In genomic region chr3:39289107-39289506, GRCh38 we compare ENCODE assay signal across 13 cellular contexts. TPM values are rescaled to one million over a fixed set of nuclear protein-coding genes. Genes with fewer than 3 reads are reported as not detected.
A peak's percentile ranks its signal among the peaks of the same experiment; 100 is the strongest.
DNase-seq lines count a peak whose midpoint lies in the region; ATAC-seq lines count a peak whose summit lies in the region.
"Had no signal": no experiment of that assay in that cellular context is flagged by ENCODE, and none has a peak within 500 bp of the region (broad histone marks: within the 10 kb centered on the region; RNA-seq: fewer than 3 reads in every experiment).

No MANE protein-coding gene starts in this region.

- H3K4me1 Mint-ChIP-seq in IgD-negative memory B cell = peaks cover 12 to 22% (median 21%) of the 10 kb centered on the region in 3 donors
- peaks cover 70% of the 10 kb centered on the region for H3K4me1 Mint-ChIP-seq in activated T-helper 1 cell treated with anti-CD3 and anti-CD28 coated beads, Interleukin-12 subunit alpha, Interleukin-12 subunit beta, Interleukin-2, Interleukin-4 antibody, amounts not matched to agents 30 ng/mL and 10 ng/mL and 1 ng/mL, durations not matched to agents 14 hours and 24 hours and 36 hours (ENCODE audit: low read depth)
- H3K4me1 Mint-ChIP-seq in natural killer cell treated with Interleukin-12 subunit alpha and Interleukin-12 subunit beta and Interleukin-15 and Interleukin-18, amount 100 ng/mL, for 72 hours (ENCODE audit: low read depth in 2 of 2) = peaks cover 38% of the 10 kb centered on the region in 2 donors

- H3K27ac Mint-ChIP-seq in IgD-negative memory B cell = peak overlapping the region in 2 of 3 donors; percentile 1 to 67
- peak overlapping the region; percentile 31 for H3K27ac Mint-ChIP-seq in activated T-helper 1 cell treated with anti-CD3 and anti-CD28 coated beads, Interleukin-12 subunit alpha, Interleukin-12 subunit beta, Interleukin-2, Interleukin-4 antibody, amounts not matched to agents 30 ng/mL and 10 ng/mL and 1 ng/mL, durations not matched to agents 14 hours and 24 hours and 36 hours
- peak overlapping the region; percentile 53 to 71 for H3K27ac Mint-ChIP-seq in natural killer cell treated with Interleukin-12 subunit alpha and Interleukin-12 subunit beta and Interleukin-15 and Interleukin-18, amount 100 ng/mL, for 72 hours

- no peak overlapping the region for H3K4me3 ChIP-seq in BLaER1
- H3K4me3 ChIP-seq: A549, MG63, PC-9 had no signal

- intact Hi-C loops in activated T-helper 1 cell treated with anti-CD3 and anti-CD28 coated beads, Interleukin-12 subunit alpha, Interleukin-12 subunit beta, Interleukin-2, Interleukin-4 antibody, amounts not matched to agents 30 ng/mL and 10 ng/mL and 1 ng/mL, durations not matched to agents 14 hours and 24 hours and 36 hours (cut with micrococcal nuclease) = no loop called here

- no peak for DNase-seq in activated T-helper 1 cell treated with anti-CD3 and anti-CD28 coated beads, Interleukin-12 subunit alpha, Interleukin-12 subunit beta, Interleukin-2, Interleukin-4 antibody, amounts not matched to agents 30 ng/mL and 10 ng/mL and 1 ng/mL, durations not matched to agents 14 hours and 24 hours and 36 hours (ENCODE audit: low spot score)
- DNase-seq in natural killer cell treated with Interleukin-12 subunit alpha and Interleukin-12 subunit beta and Interleukin-15 and Interleukin-18, amount 100 ng/mL, for 72 hours (ENCODE audit: low spot score) = no peak
- DNase-seq in stimulated activated naive CD4-positive, alpha-beta T cell (lab: John Stamatoyannopoulos, UW) = no peak
- no peak for DNase-seq in nucleus accumbens (lab: John Stamatoyannopoulos, UW)

- H3K27me3 Mint-ChIP-seq in IgD-negative memory B cell = peaks cover 1% of the 10 kb centered on the region
- peaks cover 3% of the 10 kb centered on the region for H3K27me3 Mint-ChIP-seq in activated T-helper 1 cell treated with anti-CD3 and anti-CD28 coated beads, Interleukin-12 subunit alpha, Interleukin-12 subunit beta, Interleukin-2, Interleukin-4 antibody, amounts not matched to agents 30 ng/mL and 10 ng/mL and 1 ng/mL, durations not matched to agents 14 hours and 24 hours and 36 hours (ENCODE audit: insufficient read depth)
- no peaks in the 10 kb centered on the region for H3K27me3 Mint-ChIP-seq in natural killer cell treated with Interleukin-12 subunit alpha and Interleukin-12 subunit beta and Interleukin-15 and Interleukin-18, amount 100 ng/mL, for 72 hours

- H3K27ac ChIP-seq in BLaER1 = peak overlapping the region; percentile 49; the same call in 1 of the 2 replicates
- H3K27ac ChIP-seq: A549, C4-2B, PC-9 had no signal

- H3K27me3 ChIP-seq in BLaER1 = no peaks in the 10 kb centered on the region
- H3K27me3 ChIP-seq: MG63 had no signal

- peak overlapping the region; percentile 75 for H3K4me2 ChIP-seq in BLaER1
- H3K4me2 ChIP-seq: A549, PC-9 had no signal

- H4K20me1 ChIP-seq in BLaER1 = no peaks in the 10 kb centered on the region

- no peaks in the 10 kb centered on the region for H3K36me3 Mint-ChIP-seq in IgD-negative memory B cell
- no peaks in the 10 kb centered on the region for H3K36me3 Mint-ChIP-seq in activated T-helper 1 cell treated with anti-CD3 and anti-CD28 coated beads, Interleukin-12 subunit alpha, Interleukin-12 subunit beta, Interleukin-2, Interleukin-4 antibody, amounts not matched to agents 30 ng/mL and 10 ng/mL and 1 ng/mL, durations not matched to agents 14 hours and 24 hours and 36 hours (ENCODE audit: low read depth)
- H3K36me3 Mint-ChIP-seq in natural killer cell treated with Interleukin-12 subunit alpha and Interleukin-12 subunit beta and Interleukin-15 and Interleukin-18, amount 100 ng/mL, for 72 hours = no peaks in the 10 kb centered on the region

- no peaks in the 10 kb centered on the region for H3K9me3 Mint-ChIP-seq in IgD-negative memory B cell
- H3K9me3 Mint-ChIP-seq in activated T-helper 1 cell treated with anti-CD3 and anti-CD28 coated beads, Interleukin-12 subunit alpha, Interleukin-12 subunit beta, Interleukin-2, Interleukin-4 antibody, amounts not matched to agents 30 ng/mL and 10 ng/mL and 1 ng/mL, durations not matched to agents 14 hours and 24 hours and 36 hours = no peaks in the 10 kb centered on the region
- H3K9me3 Mint-ChIP-seq in natural killer cell treated with Interleukin-12 subunit alpha and Interleukin-12 subunit beta and Interleukin-15 and Interleukin-18, amount 100 ng/mL, for 72 hours = no peaks in the 10 kb centered on the region

- peak overlapping the region in 2 of 4 donors; percentile 54 to 78 for H3K4me3 Mint-ChIP-seq in IgD-negative memory B cell
- no peak overlapping the region for H3K4me3 Mint-ChIP-seq in activated T-helper 1 cell treated with anti-CD3 and anti-CD28 coated beads, Interleukin-12 subunit alpha, Interleukin-12 subunit beta, Interleukin-2, Interleukin-4 antibody, amounts not matched to agents 30 ng/mL and 10 ng/mL and 1 ng/mL, durations not matched to agents 14 hours and 24 hours and 36 hours
- H3K4me3 Mint-ChIP-seq in natural killer cell treated with Interleukin-12 subunit alpha and Interleukin-12 subunit beta and Interleukin-15 and Interleukin-18, amount 100 ng/mL, for 72 hours = no peak overlapping the region

- no peaks in the 10 kb centered on the region for H3K9me3 ChIP-seq in BLaER1
- H3K9me3 ChIP-seq: A549, MG63 had no signal

- no peak for ATAC-seq in natural killer cell treated with Interleukin-12 subunit alpha and Interleukin-12 subunit beta and Interleukin-15 and Interleukin-18, amount 100 ng/mL, for 72 hours
- ATAC-seq in GM19395 (IDR thresholded peaks at IDR 0.05; ENCODE audit: unreplicated experiment) = no peak

- no peaks in the 10 kb centered on the region for H3K36me3 ChIP-seq in BLaER1
- H3K36me3 ChIP-seq: MG63 had no signal

- H3K4me1 ChIP-seq in BLaER1 = peaks cover 28% of the 10 kb centered on the region
- H3K4me1 ChIP-seq: A549 had no signal

- H3K9ac ChIP-seq in BLaER1 = no peak overlapping the region

RNA-seq across cellular contexts. Expression of gene CX3CR1, which starts 9.3 kb away (rescaled TPM):
- polyA plus RNA-seq in IgD-negative memory B cell = 10.3 TPM
- 0.44 and 0.64 TPM in 2 replicates for total RNA-seq in activated T-helper 1 cell treated with anti-CD3 and anti-CD28 coated beads, Interleukin-12 subunit alpha, Interleukin-12 subunit beta, Interleukin-2, Interleukin-4 antibody, amounts not matched to agents 30 ng/mL and 10 ng/mL and 1 ng/mL, durations not matched to agents 14 hours and 24 hours and 36 hours
- total RNA-seq in natural killer cell treated with Interleukin-12 subunit alpha and Interleukin-12 subunit beta and Interleukin-15 and Interleukin-18, amount 100 ng/mL, for 72 hours = 10 to 100 TPM in 1 of 2 donors, 1 to 10 TPM in 1; 5.8 to 18.4 TPM
- total RNA-seq: H4, HT-29, PC-9 had no signal

RNA-seq across cellular contexts. Expression of gene CCR8, which starts 40.4 kb away (rescaled TPM):
- polyA plus RNA-seq in IgD-negative memory B cell = not detected
- 7.1 and 8.9 TPM in 2 replicates for total RNA-seq in activated T-helper 1 cell treated with anti-CD3 and anti-CD28 coated beads, Interleukin-12 subunit alpha, Interleukin-12 subunit beta, Interleukin-2, Interleukin-4 antibody, amounts not matched to agents 30 ng/mL and 10 ng/mL and 1 ng/mL, durations not matched to agents 14 hours and 24 hours and 36 hours
- total RNA-seq in natural killer cell treated with Interleukin-12 subunit alpha and Interleukin-12 subunit beta and Interleukin-15 and Interleukin-18, amount 100 ng/mL, for 72 hours = under 1 TPM in 1 of 2 donors, not detected in 1; 0.45 TPM
- total RNA-seq: H4, HT-29, PC-9 had no signal
- polyA plus RNA-seq: A549 had no signal
